In the genomic region with DNA sequence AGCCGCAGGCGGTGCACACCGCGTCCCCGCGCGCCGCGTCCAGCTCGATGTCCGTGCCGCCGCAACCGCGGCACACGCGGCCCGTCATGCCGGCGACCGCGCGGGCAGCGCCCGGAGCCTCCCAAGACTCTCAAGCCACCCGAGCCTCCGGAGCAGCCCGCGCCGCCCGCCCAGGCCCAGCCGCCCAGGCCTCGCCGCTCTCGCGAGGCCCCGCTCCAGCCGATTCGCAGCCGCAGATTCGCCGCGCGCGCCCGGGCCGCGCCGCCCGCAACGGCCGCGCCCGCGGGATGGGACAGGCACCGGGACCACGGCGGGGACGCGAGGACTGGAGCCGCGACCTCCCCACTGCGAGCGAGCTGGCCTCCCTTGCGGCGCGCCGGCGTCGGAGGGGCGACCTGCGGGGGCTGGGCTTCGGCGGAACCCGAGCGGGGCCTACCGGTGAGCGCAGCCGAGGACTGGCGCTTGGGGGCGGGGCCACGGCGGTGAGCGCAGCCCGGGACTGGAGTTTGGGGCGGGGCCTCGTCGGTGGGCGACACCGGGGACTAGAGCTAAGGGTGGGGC, we compare ENCODE assay signal across 8 cellular contexts. TPM values are rescaled to one million over a fixed set of nuclear protein-coding genes. Genes with fewer than 3 reads are reported as not detected.
DNase-seq lines count a peak whose midpoint lies in the region; ATAC-seq and TF ChIP-seq lines count a peak whose summit lies in the region.

A gene with protein sequence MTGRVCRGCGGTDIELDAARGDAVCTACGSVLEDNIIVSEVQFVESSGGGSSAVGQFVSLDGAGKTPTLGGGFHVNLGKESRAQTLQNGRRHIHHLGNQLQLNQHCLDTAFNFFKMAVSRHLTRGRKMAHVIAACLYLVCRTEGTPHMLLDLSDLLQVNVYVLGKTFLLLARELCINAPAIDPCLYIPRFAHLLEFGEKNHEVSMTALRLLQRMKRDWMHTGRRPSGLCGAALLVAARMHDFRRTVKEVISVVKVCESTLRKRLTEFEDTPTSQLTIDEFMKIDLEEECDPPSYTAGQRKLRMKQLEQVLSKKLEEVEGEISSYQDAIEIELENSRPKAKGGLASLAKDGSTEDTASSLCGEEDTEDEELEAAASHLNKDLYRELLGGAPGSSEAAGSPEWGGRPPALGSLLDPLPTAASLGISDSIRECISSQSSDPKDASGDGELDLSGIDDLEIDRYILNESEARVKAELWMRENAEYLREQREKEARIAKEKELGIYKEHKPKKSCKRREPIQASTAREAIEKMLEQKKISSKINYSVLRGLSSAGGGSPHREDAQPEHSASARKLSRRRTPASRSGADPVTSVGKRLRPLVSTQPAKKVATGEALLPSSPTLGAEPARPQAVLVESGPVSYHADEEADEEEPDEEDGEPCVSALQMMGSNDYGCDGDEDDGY (minus strand): TSS at position 460 of the 561 bp plus-strand sequence. CDS start 372 bp downstream, at position 88.

- H3K4me1 ChIP-seq in stomach smooth muscle (ENCODE audit: control insufficient read depth, insufficient read depth, low read length) = peaks cover 16% of the 10 kb centered on the region

- no peaks in the 10 kb centered on the region for H3K36me3 Mint-ChIP-seq in neural crest cell (ENCODE audit: low read depth)

- H3K4me3 ChIP-seq in Jurkat, Clone E6-1 (ENCODE audit: low read length) = peak within 1 kb of the TSS; percentile 72
- H3K4me3 ChIP-seq in fibroblast of villous mesenchyme (ENCODE audit: low read depth, low read length) = peak within 1 kb of the TSS; percentile 79
- H3K4me3 ChIP-seq in stomach smooth muscle (ENCODE audit: low read length in 2 of 2) = peak within 1 kb of the TSS; percentile 76 to 88

- peak within 1 kb of the TSS; percentile 86 for H3K27ac Mint-ChIP-seq in neural crest cell (ENCODE audit: unreplicated experiment)

- TF ChIP-seq CTCF in fibroblast of villous mesenchyme (IDR thresholded peaks at IDR 0.05; ENCODE audit: insufficient read depth, low read depth, low read length) (no peak), neural crest cell (conservative IDR thresholded peaks at IDR 0.05) (no peak)

- H3K9ac ChIP-seq in stomach smooth muscle (ENCODE audit: low read length in 2 of 2) = peak within 1 kb of the TSS; percentile 72 to 87

- DNase-seq in DMS53 (lab: John Stamatoyannopoulos, UW) (peak; percentile 96), SIG-M5 treated with dmso at 0.1 percent for 504 hours (lab: John Stamatoyannopoulos, UW; ENCODE audit: unreplicated experiment) (peak; percentile 90), activated gamma-delta T cell (lab: John Stamatoyannopoulos, UW) (peak; percentile 93), fibroblast of villous mesenchyme (ENCODE audit: low read depth) (peak; percentile 92), neural crest cell (ENCODE audit: low read depth, low spot score) (peak; percentile 91)
- peak; percentile 85 for DNase-seq in Jurkat, Clone E6-1 (ENCODE audit: low read depth, low spot score)

- peak within 1 kb of the TSS; percentile 90 for H3K4me3 Mint-ChIP-seq in neural crest cell

- no peaks in the 10 kb centered on the region for H3K36me3 ChIP-seq in stomach smooth muscle (ENCODE audit: control insufficient read depth in 2 of 2, insufficient read depth in 2 of 2, low read length in 2 of 2)

- peaks cover 6% of the 10 kb centered on the region for H3K27me3 Mint-ChIP-seq in neural crest cell (ENCODE audit: low read depth)

- peak within 1 kb of the TSS; percentile 82 for H3K27ac ChIP-seq in stomach smooth muscle (ENCODE audit: low read length)

- H3K9me3 ChIP-seq in stomach smooth muscle (ENCODE audit: control insufficient read depth in 2 of 2, low read length in 2 of 2) = no peaks in the 10 kb centered on the region

- ATAC-seq in GM21619 (IDR thresholded peaks at IDR 0.05; ENCODE audit: unreplicated experiment) = peak; percentile 84

- H3K9me3 Mint-ChIP-seq in neural crest cell = no peaks in the 10 kb centered on the region

- H3K4me1 Mint-ChIP-seq in neural crest cell = peaks cover 15% of the 10 kb centered on the region

- H3K27me3 ChIP-seq in stomach smooth muscle (ENCODE audit: control insufficient read depth in 1 of 2, insufficient read depth in 2 of 2, low read length in 2 of 2) = no peaks in the 10 kb centered on the region

RNA-seq across cellular contexts. Expression of the gene that starts here (rescaled TPM):
- polyA plus RNA-seq in Jurkat, Clone E6-1 (2012; ENCODE audit: insufficient read depth, insufficient read length) = 37.7 TPM
- total RNA-seq in fibroblast of villous mesenchyme = 32.8 and 41.2 TPM in 2 replicates
- 50.0 and 51.1 TPM in 2 replicates for total RNA-seq in neural crest cell

Comparison
In these comparisons a context has a peak if more than half of its experiments do, and no peak if none do; other contexts are left out.
1. Peak in every context shown above with its lines: DNase-seq, ATAC-seq, H3K4me3 ChIP-seq and H3K27ac ChIP-seq.